Comparison of ENCODE assay signal across 26 cellular contexts in the genomic region with DNA sequence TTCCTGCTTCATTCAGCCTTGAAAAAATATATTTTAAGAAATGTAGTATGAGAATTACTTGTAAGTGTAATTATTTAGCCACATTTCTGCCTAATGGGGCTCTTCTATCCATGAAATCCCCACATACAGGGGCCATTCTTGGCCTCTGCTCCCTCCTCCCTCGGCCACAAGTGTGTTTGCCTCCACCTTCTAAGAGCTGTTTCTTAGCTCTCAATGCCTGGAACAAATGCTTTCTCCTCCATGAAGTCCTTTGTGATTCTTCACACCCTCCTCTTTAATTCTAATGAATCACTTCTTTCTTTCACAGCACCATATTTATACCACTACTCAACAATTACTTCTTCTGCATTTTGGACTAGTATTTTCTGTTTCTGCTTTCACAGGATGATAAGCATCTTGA.
"Had no signal": no experiment of that assay in that cellular context is flagged by ENCODE, and none has a peak within 500 bp of the region (broad histone marks: within the 10 kb centered on the region; RNA-seq: fewer than 3 reads in every experiment).

No MANE protein-coding gene starts in this region.

- H3K9me3 ChIP-seq: ovary, psoas muscle, right lobe of liver, sigmoid colon, stomach, thoracic aorta, thyroid gland, tibial nerve, upper lobe of right lung, uterus had no signal

- DNase-seq: naive thymus-derived CD8-positive, alpha-beta T cell; nephron progenitor cell; occipital lobe; ovary; posterior cingulate gyrus; psoas muscle; right cardiac atrium; right lobe of liver; sigmoid colon; small intestine; stimulated activated CD4-positive, alpha-beta T cell treated with anti-CD3 and anti-CD28 coated beads, Interleukin-15, amount 100 ng/mL, for 24 hours; stimulated activated CD4-positive, alpha-beta T cell treated with anti-CD3 and anti-CD28 coated beads, Interleukin-2, amount 100 ng/mL, for 24 hours; stimulated activated CD4-positive, alpha-beta T cell treated with anti-CD3 and anti-CD28 coated beads, Interleukin-2, amount 100 ng/mL, for 48 hours; stimulated activated CD4-positive, alpha-beta T cell treated with anti-CD3 and anti-CD28 coated beads, Interleukin-4, amount 100 ng/mL, for 24 hours; stimulated activated naive B cell treated with anti-CD40 and anti-IgM and Interleukin-4, amounts not matched to agents 10 μg/mL and 1 μg/mL and 100 μg/mL, for 72 hours; stimulated activated naive CD4-positive, alpha-beta T cell treated with Interleukin-2 at 50 U/mL for 16 hours; stomach; thyroid gland; trophoblast cell; upper lobe of right lung; uterus had no signal

- H3K79me2 ChIP-seq: parathyroid adenoma had no signal

- FAIRE-seq: small intestine had no signal

- ATAC-seq: naive thymus-derived CD8-positive, alpha-beta T cell; natural killer cell treated with Interleukin-12 subunit alpha and Interleukin-12 subunit beta and Interleukin-15 and Interleukin-18, amount 100 ng/mL, for 72 hours; psoas muscle; right cardiac atrium; right lobe of liver; stimulated activated effector memory CD8-positive, alpha-beta T cell treated with anti-CD3 and anti-CD28 coated beads, Interleukin-12 subunit alpha, Interleukin-12 subunit beta, amount 100 ng/mL, for 72 hours; stimulated activated naive B cell treated with anti-CD40 and anti-IgM and Interleukin-4, amounts not matched to agents 10 μg/mL and 1 μg/mL and 100 μg/mL, for 72 hours; upper lobe of right lung had no signal

- H3K36me3 ChIP-seq: ovary, right lobe of liver, sigmoid colon, stomach, thoracic aorta, thyroid gland, tibial nerve, upper lobe of right lung, uterus had no signal

- H2AFZ ChIP-seq: parathyroid adenoma had no signal

- H3K9ac ChIP-seq: parathyroid adenoma had no signal

- H3K4me1 ChIP-seq: parathyroid adenoma, psoas muscle, right lobe of liver, sigmoid colon, thyroid gland, upper lobe of right lung, uterus had no signal

- H3K4me3 ChIP-seq: ovary, psoas muscle, right lobe of liver, sigmoid colon, stomach, thoracic aorta, thyroid gland, tibial nerve, upper lobe of right lung, uterus had no signal

- H3K27me3 ChIP-seq: ovary, right lobe of liver, sigmoid colon, thyroid gland, tibial nerve, upper lobe of right lung, uterus had no signal

- H3K27ac ChIP-seq: ovary, parathyroid adenoma, psoas muscle, right lobe of liver, sigmoid colon, stomach, thoracic aorta, thyroid gland, tibial nerve, upper lobe of right lung, uterus had no signal
